In genomic region chr7:36881206-36881605, GRCh38 we compare ENCODE assay signal across 36 cellular contexts.
DNase-seq lines count a peak whose midpoint lies in the region; ATAC-seq, FAIRE-seq and TF ChIP-seq lines count a peak whose summit lies in the region.
"Had no signal": no experiment of that assay in that cellular context is flagged by ENCODE, and none has a peak within 500 bp of the region (broad histone marks: within the 10 kb centered on the region; RNA-seq: fewer than 3 reads in every experiment).

No MANE protein-coding gene starts in this region.

- peak overlapping the region; percentile 6 for H3K27ac Mint-ChIP-seq in activated CD4-positive, alpha-beta T cell treated with anti-CD3 and anti-CD28 coated beads, Interleukin-2, amount 10 ng/mL, durations not matched to agents 24 days and 14 days
- H3K27ac Mint-ChIP-seq: activated naive CD8-positive, alpha-beta T cell treated with anti-CD3 and anti-CD28 coated beads, Interleukin-2, amount 10 ng/mL, durations not matched to agents 7 days and 5 days; dendritic cell treated with granulocyte-macrophage colony-stimulating factor and Interleukin-4, amounts not matched to agents 40 ng/mL and 50 ng/mL, for 4 days; neural progenitor cell had no signal

- TF ChIP-seq CTCF in RWPE1 (conservative IDR thresholded peaks at IDR 0.05; ENCODE audit: low read depth), result no peak
- TF ChIP-seq CTCF in epithelial cell of esophagus (IDR thresholded peaks at IDR 0.05; ENCODE audit: insufficient read depth, low read depth, low read length, missing control alignments), result no peak

- CTCF ChIA-PET in RWPE1 (lab: Yijun Ruan, JAX), result interaction anchor here (0.6 to 1.0 kb wide), 2 partner anchors 25 to 39 kb away, joined by 3 read pairs; no protein-coding TSS in a partner anchor

- no peak overlapping the region for H3K27ac ChIP-seq in RWPE1
- H3K27ac ChIP-seq: GM23248, hepatocyte, neural progenitor cell, pancreas, right atrium auricular region, SJCRH30, thoracic aorta, uterus, WERI-Rb-1 had no signal

- H3K27me3 Mint-ChIP-seq in activated CD4-positive, alpha-beta T cell treated with anti-CD3 and anti-CD28 coated beads, Interleukin-2, amount 10 ng/mL, durations not matched to agents 24 days and 14 days, result no peaks in the 10 kb centered on the region
- H3K27me3 Mint-ChIP-seq: activated naive CD8-positive, alpha-beta T cell treated with anti-CD3 and anti-CD28 coated beads, Interleukin-2, amount 10 ng/mL, durations not matched to agents 7 days and 5 days; CD4-positive, CD25-positive, alpha-beta regulatory T cell; dendritic cell treated with granulocyte-macrophage colony-stimulating factor and Interleukin-4, amounts not matched to agents 40 ng/mL and 50 ng/mL, for 4 days had no signal

- no peaks in the 10 kb centered on the region for H3K9me3 Mint-ChIP-seq in activated CD4-positive, alpha-beta T cell treated with anti-CD3 and anti-CD28 coated beads, Interleukin-2, amount 10 ng/mL, durations not matched to agents 24 days and 14 days
- H3K9me3 Mint-ChIP-seq: dendritic cell treated with granulocyte-macrophage colony-stimulating factor and Interleukin-4, amounts not matched to agents 40 ng/mL and 50 ng/mL, for 4 days; neural progenitor cell had no signal

- FAIRE-seq in urothelium cell line (lab: Jason Lieb, UNC), result no peak
- FAIRE-seq: A204.1, GM18507, GM19239, pancreas, RCC 7860 had no signal

- peaks cover 15% of the 10 kb centered on the region for H3K4me1 Mint-ChIP-seq in activated CD4-positive, alpha-beta T cell treated with anti-CD3 and anti-CD28 coated beads, Interleukin-2, amount 10 ng/mL, durations not matched to agents 24 days and 14 days

- POLR2A ChIA-PET in RWPE1 (lab: Yijun Ruan, JAX; ENCODE audit: low non-redundant PET), result no interaction called here

- no peak for ATAC-seq in HG03457 (IDR thresholded peaks at IDR 0.05; ENCODE audit: unreplicated experiment)
- ATAC-seq: left cardiac atrium; stimulated activated naive CD8-positive, alpha-beta T cell treated with anti-CD3 and anti-CD28 coated beads, Interleukin-15, Interleukin-2, amounts not matched to agents 100 U/mL and 50 U/mL, for 24 hours had no signal

- peaks cover 68% of the 10 kb centered on the region for H3K36me3 Mint-ChIP-seq in activated CD4-positive, alpha-beta T cell treated with anti-CD3 and anti-CD28 coated beads, Interleukin-2, amount 10 ng/mL, durations not matched to agents 24 days and 14 days (ENCODE audit: low read depth)
- H3K36me3 Mint-ChIP-seq: neural progenitor cell had no signal

- no peak overlapping the region for H3K4me3 Mint-ChIP-seq in activated CD4-positive, alpha-beta T cell treated with anti-CD3 and anti-CD28 coated beads, Interleukin-2, amount 10 ng/mL, durations not matched to agents 24 days and 14 days
- H3K4me3 Mint-ChIP-seq: activated naive CD8-positive, alpha-beta T cell treated with anti-CD3 and anti-CD28 coated beads, Interleukin-2, amount 10 ng/mL, durations not matched to agents 7 days and 5 days; CD4-positive, CD25-positive, alpha-beta regulatory T cell; dendritic cell treated with granulocyte-macrophage colony-stimulating factor and Interleukin-4, amounts not matched to agents 40 ng/mL and 50 ng/mL, for 4 days; neural progenitor cell had no signal

- no peak for DNase-seq in activated CD4-positive, alpha-beta T cell treated with anti-CD3 and anti-CD28 coated beads, Interleukin-2, amount 10 ng/mL, durations not matched to agents 24 days and 14 days
- no peak for DNase-seq in activated CD4-positive, alpha-beta T cell treated with anti-CD3 and anti-CD28 coated beads, Interleukin-2, amount 50 U/mL, for 48 hours
- DNase-seq in RWPE1 (ENCODE audit: low spot score) (peak; percentile 4), epithelial cell of esophagus (ENCODE audit: low read depth) (peak; percentile 89), putamen (ENCODE audit: low spot score) (peak; percentile 15), DMS53 (lab: John Stamatoyannopoulos, UW) (no peak), urothelium cell line (ENCODE audit: low spot score) (no peak)
- DNase-seq: activated CD4-positive, alpha-beta T cell treated with anti-CD3 and anti-CD28 coated beads for 4 hours; activated effector memory CD4-positive, alpha-beta T cell treated with Interleukin-2 at 50 U/mL for 16 hours; activated naive CD8-positive, alpha-beta T cell treated with anti-CD3 and anti-CD28 coated beads, Interleukin-2, amount 10 ng/mL, durations not matched to agents 7 days and 5 days; aorta; CD4-positive, CD25-positive, alpha-beta regulatory T cell; central memory CD4-positive, alpha-beta T cell; GM23248; left cardiac atrium; mesenchymal stem cell; NCI-H1092; NCI-H187; NCI-H345; pancreas; SJCRH30; stimulated activated CD4-positive, alpha-beta T cell treated with anti-CD3 and anti-CD28 coated beads, Interleukin-1b, Interleukin-23, amount 100 ng/mL, for 48 hours; stimulated activated naive CD8-positive, alpha-beta T cell treated with anti-CD3 and anti-CD28 coated beads, Interleukin-15, Interleukin-2, amounts not matched to agents 100 U/mL and 50 U/mL, for 24 hours; T1000; uterus; WERI-Rb-1 had no signal

- no peak overlapping the region for H3K4me3 ChIP-seq in epithelial cell of esophagus (ENCODE audit: low read length)
- H3K4me3 ChIP-seq: GM23248, hepatocyte, neural progenitor cell, pancreas, right atrium auricular region, SJCRH30, thoracic aorta, uterus had no signal

- intact Hi-C loops in activated CD4-positive, alpha-beta T cell treated with anti-CD3 and anti-CD28 coated beads, Interleukin-2, amount 10 ng/mL, durations not matched to agents 24 days and 14 days (cut with micrococcal nuclease), result no loop called here

Comparison
In these comparisons a context has a peak if more than half of its experiments do, and no peak if none do; other contexts are left out.
1. DNase-seq: peak in RWPE1 (single experiment), epithelial cell of esophagus (single experiment) and putamen (single experiment); none in activated CD4-positive, alpha-beta T cell treated with anti-CD3 and anti-CD28 coated beads, Interleukin-2, amount 10 ng/mL, durations not matched to agents 24 days and 14 days (single experiment), activated CD4-positive, alpha-beta T cell treated with anti-CD3 and anti-CD28 coated beads, Interleukin-2, amount 50 U/mL, for 48 hours (0 of 2), DMS53 (single experiment) and urothelium cell line (single experiment).